27 cellular contexts compared by ENCODE assay signal in genomic region chr7:49522111-49522510, GRCh38.
"Had no signal": no experiment of that assay in that cellular context is flagged by ENCODE, and none has a peak within 500 bp of the region (broad histone marks: within the 10 kb centered on the region; RNA-seq: fewer than 3 reads in every experiment).

No MANE protein-coding gene starts in this region.

- H3K4me3 Mint-ChIP-seq: activated CD4-positive, alpha-beta memory T cell treated with anti-CD3 and anti-CD28 coated beads, Interleukin-2, amount 10 ng/mL, durations not matched to agents 7 days and 5 days; activated CD8-positive, alpha-beta memory T cell treated with anti-CD3 and anti-CD28 coated beads, Interleukin-2, amount 10 ng/mL, durations not matched to agents 7 days and 5 days; activated naive CD4-positive, alpha-beta T cell treated with anti-CD3 and anti-CD28 coated beads, Interleukin-2, amount 10 ng/mL, durations not matched to agents 7 days and 5 days; activated naive CD8-positive, alpha-beta T cell; T-helper 17 cell had no signal

- DNase-seq: activated CD4-positive, alpha-beta memory T cell treated with anti-CD3 and anti-CD28 coated beads, Interleukin-2, amount 10 ng/mL, durations not matched to agents 7 days and 5 days; activated CD4-positive, alpha-beta T cell treated with anti-CD3 and anti-CD28 coated beads for 1 hour; activated CD4-positive, alpha-beta T cell treated with anti-CD3 and anti-CD28 coated beads for 48 hours; activated CD4-positive, CD25-positive, alpha-beta regulatory T cell; activated CD8-positive, alpha-beta memory T cell treated with anti-CD3 and anti-CD28 coated beads for 24 hours; activated CD8-positive, alpha-beta memory T cell treated with anti-CD3 and anti-CD28 coated beads, Interleukin-2, amount 10 ng/mL, durations not matched to agents 7 days and 5 days; activated CD8-positive, alpha-beta memory T cell treated with anti-CD3 and anti-CD28 coated beads, Interleukin-2, amount 50 U/mL, for 48 hours; activated effector memory CD4-positive, alpha-beta T cell treated with Interleukin-2 at 50 U/mL for 16 hours; activated naive CD4-positive, alpha-beta T cell treated with anti-CD3 and anti-CD28 coated beads, Interleukin-2, amount 10 ng/mL, durations not matched to agents 7 days and 5 days; activated T-cell treated with anti-CD3 and anti-CD28 coated beads, Interleukin-2, amount 50 U/mL, for 48 hours; amniotic stem cell; aorta; NCI-H1048; NCI-H1105 treated with DMSO at 0.1 percent for 48 hours; NCI-H1436; NCI-H1694; NCI-H1930; NCI-H2081 treated with DMSO at 0.1 percent for 48 hours; NCI-H226; NCI-H446 treated with DMSO at 0.1 percent for 48 hours; NCI-H524; NK-92 treated with Interleukin-12 subunit alpha and Interleukin-12 subunit beta, amount 100 ng/mL, for 24 hours; Right ventricle myocardium superior; T-helper 17 cell had no signal

- H3K9me3 Mint-ChIP-seq: activated naive CD4-positive, alpha-beta T cell treated with anti-CD3 and anti-CD28 coated beads, Interleukin-2, amount 10 ng/mL, durations not matched to agents 7 days and 5 days had no signal

- ATAC-seq: activated CD8-positive, alpha-beta memory T cell treated with anti-CD3 and anti-CD28 coated beads, Interleukin-2, amount 10 ng/mL, durations not matched to agents 7 days and 5 days; K562; T-helper 17 cell had no signal

- H3K27me3 Mint-ChIP-seq: activated CD4-positive, alpha-beta memory T cell treated with anti-CD3 and anti-CD28 coated beads, Interleukin-2, amount 10 ng/mL, durations not matched to agents 7 days and 5 days; activated CD8-positive, alpha-beta memory T cell treated with anti-CD3 and anti-CD28 coated beads, Interleukin-2, amount 10 ng/mL, durations not matched to agents 7 days and 5 days; activated naive CD4-positive, alpha-beta T cell treated with anti-CD3 and anti-CD28 coated beads, Interleukin-2, amount 10 ng/mL, durations not matched to agents 7 days and 5 days; activated naive CD8-positive, alpha-beta T cell; T-helper 17 cell had no signal

- H3K27ac Mint-ChIP-seq: activated CD4-positive, alpha-beta memory T cell treated with anti-CD3 and anti-CD28 coated beads, Interleukin-2, amount 10 ng/mL, durations not matched to agents 7 days and 5 days; activated CD8-positive, alpha-beta memory T cell treated with anti-CD3 and anti-CD28 coated beads, Interleukin-2, amount 10 ng/mL, durations not matched to agents 7 days and 5 days; activated naive CD4-positive, alpha-beta T cell treated with anti-CD3 and anti-CD28 coated beads, Interleukin-2, amount 10 ng/mL, durations not matched to agents 7 days and 5 days; activated naive CD8-positive, alpha-beta T cell; T-helper 17 cell had no signal

- H3K4me3 ChIP-seq: K562 had no signal

- H3K4me1 Mint-ChIP-seq: activated CD4-positive, alpha-beta memory T cell treated with anti-CD3 and anti-CD28 coated beads, Interleukin-2, amount 10 ng/mL, durations not matched to agents 7 days and 5 days; activated CD8-positive, alpha-beta memory T cell treated with anti-CD3 and anti-CD28 coated beads, Interleukin-2, amount 10 ng/mL, durations not matched to agents 7 days and 5 days; activated naive CD4-positive, alpha-beta T cell treated with anti-CD3 and anti-CD28 coated beads, Interleukin-2, amount 10 ng/mL, durations not matched to agents 7 days and 5 days; T-helper 17 cell had no signal

- H3K27ac ChIP-seq: VCaP had no signal

- H3K36me3 Mint-ChIP-seq: activated CD8-positive, alpha-beta memory T cell treated with anti-CD3 and anti-CD28 coated beads, Interleukin-2, amount 10 ng/mL, durations not matched to agents 7 days and 5 days; activated naive CD4-positive, alpha-beta T cell treated with anti-CD3 and anti-CD28 coated beads, Interleukin-2, amount 10 ng/mL, durations not matched to agents 7 days and 5 days; activated naive CD8-positive, alpha-beta T cell had no signal
